In the genomic region with DNA sequence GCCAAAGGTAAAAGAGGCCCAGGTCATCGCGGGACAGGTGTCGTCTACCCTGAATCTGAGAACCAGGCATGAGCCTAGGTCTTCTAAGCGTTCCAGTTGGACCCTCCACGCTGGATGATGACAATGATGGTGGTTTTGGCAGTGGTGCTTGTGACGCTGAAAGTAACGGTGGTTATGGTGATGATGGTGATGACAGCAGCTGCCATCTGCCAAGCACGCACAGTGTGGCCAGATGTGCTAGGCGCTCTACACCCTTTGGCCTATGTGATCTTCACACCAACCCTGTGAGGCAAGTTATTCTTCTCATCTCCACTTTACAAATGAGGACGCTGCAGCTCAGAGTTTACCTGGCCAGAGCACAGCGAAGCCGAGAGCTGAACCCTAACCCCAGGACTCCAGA, we compare ENCODE assay signal across 12 cellular contexts.
DNase-seq lines count a peak whose midpoint lies in the region; ATAC-seq lines count a peak whose summit lies in the region.
"Had no signal": no experiment of that assay in that cellular context is flagged by ENCODE, and none has a peak within 500 bp of the region (broad histone marks: within the 10 kb centered on the region; RNA-seq: fewer than 3 reads in every experiment).

No MANE protein-coding gene starts in this region.

- H3K27me3 Mint-ChIP-seq in activated T-cell treated with anti-CD3 and anti-CD28 coated beads, Interleukin-2, amount 50 U/mL, for 24 hours, result no peaks in the 10 kb centered on the region
- H3K27me3 Mint-ChIP-seq in activated CD8-positive, alpha-beta T cell treated with anti-CD3 and anti-CD28 coated beads, Interleukin-2, amount 10 ng/mL, durations not matched to agents 7 days and 5 days (ENCODE audit: low read depth), result no peaks in the 10 kb centered on the region
- no peaks in the 10 kb centered on the region for H3K27me3 Mint-ChIP-seq in memory B cell

- DNase-seq in activated T-cell treated with anti-CD3 and anti-CD28 coated beads, Interleukin-2, amount 50 U/mL, for 24 hours, result no peak
- DNase-seq in activated T-cell treated with anti-CD3 and anti-CD28 coated beads for 4 hours, result no peak
- no peak for DNase-seq in activated CD8-positive, alpha-beta T cell treated with anti-CD3 and anti-CD28 coated beads, Interleukin-2, amount 10 ng/mL, durations not matched to agents 7 days and 5 days
- no peak for DNase-seq in memory B cell (ENCODE audit: low spot score in 2 of 2)
- DNase-seq in substantia nigra (lab: John Stamatoyannopoulos, UW), result no peak
- DNase-seq in head of caudate nucleus, result no peak
- no peak for DNase-seq in GM23248
- DNase-seq in stimulated activated CD4-positive, alpha-beta T cell treated with anti-CD3 and anti-CD28 coated beads, Interleukin-15, amount 100 ng/mL, for 24 hours, result no peak
- DNase-seq: NCI-H146, SW 1271 had no signal

- H3K4me1 Mint-ChIP-seq in activated T-cell treated with anti-CD3 and anti-CD28 coated beads, Interleukin-2, amount 50 U/mL, for 24 hours (ENCODE audit: low read depth), result peaks cover 95% of the 10 kb centered on the region
- H3K4me1 Mint-ChIP-seq in activated CD8-positive, alpha-beta T cell treated with anti-CD3 and anti-CD28 coated beads, Interleukin-2, amount 10 ng/mL, durations not matched to agents 7 days and 5 days (ENCODE audit: low read depth), result peaks cover 82% of the 10 kb centered on the region
- peaks cover 77% of the 10 kb centered on the region for H3K4me1 Mint-ChIP-seq in memory B cell

- no peaks in the 10 kb centered on the region for H3K9me2 ChIP-seq in GM23248 (ENCODE audit: insufficient read depth)

- in situ Hi-C loops in GM23248 (cut with MboI), result no loop called here

- POLR2A ChIA-PET in activated CD8-positive, alpha-beta T cell treated with anti-CD3 and anti-CD28 coated beads, Interleukin-2, amount 10 ng/mL, durations not matched to agents 7 days and 5 days (lab: Charles Lee), result interaction anchor here (0.7 to 1.0 kb wide), 2 partner anchors 39 to 91 kb away, joined by 3 read pairs; no protein-coding TSS in a partner anchor

- H3K4me3 Mint-ChIP-seq in activated T-cell treated with anti-CD3 and anti-CD28 coated beads, Interleukin-2, amount 50 U/mL, for 24 hours, result peak overlapping the region; percentile 32
- H3K4me3 Mint-ChIP-seq in activated CD8-positive, alpha-beta T cell treated with anti-CD3 and anti-CD28 coated beads, Interleukin-2, amount 10 ng/mL, durations not matched to agents 7 days and 5 days, result peak overlapping the region; percentile 67
- peak overlapping the region; percentile 30 for H3K4me3 Mint-ChIP-seq in memory B cell

- intact Hi-C loops in head of caudate nucleus (cut with DNase I), result no loop called here

- H3K79me2 ChIP-seq in GM23248 (ENCODE audit: insufficient read depth), result peaks cover 5% of the 10 kb centered on the region; the same call in 1 of the 2 replicates

- no peaks in the 10 kb centered on the region for H3K9me3 Mint-ChIP-seq in activated T-cell treated with anti-CD3 and anti-CD28 coated beads, Interleukin-2, amount 50 U/mL, for 24 hours
- no peaks in the 10 kb centered on the region for H3K9me3 Mint-ChIP-seq in activated CD8-positive, alpha-beta T cell treated with anti-CD3 and anti-CD28 coated beads, Interleukin-2, amount 10 ng/mL, durations not matched to agents 7 days and 5 days (ENCODE audit: insufficient read depth)
- no peaks in the 10 kb centered on the region for H3K9me3 Mint-ChIP-seq in memory B cell

- peak overlapping the region; percentile 66 for H3K27ac Mint-ChIP-seq in activated T-cell treated with anti-CD3 and anti-CD28 coated beads, Interleukin-2, amount 50 U/mL, for 24 hours
- H3K27ac Mint-ChIP-seq in activated CD8-positive, alpha-beta T cell treated with anti-CD3 and anti-CD28 coated beads, Interleukin-2, amount 10 ng/mL, durations not matched to agents 7 days and 5 days, result peak overlapping the region; percentile 84
- peak overlapping the region; percentile 96 for H3K27ac Mint-ChIP-seq in memory B cell

- peak overlapping the region; percentile 98 for H3K27ac ChIP-seq in substantia nigra (ENCODE audit: low read depth, low read length, poor library complexity, severe bottlenecking)
- no peak overlapping the region for H3K27ac ChIP-seq in GM23248

- no peak for ATAC-seq in activated CD8-positive, alpha-beta T cell treated with anti-CD3 and anti-CD28 coated beads, Interleukin-2, amount 10 ng/mL, durations not matched to agents 7 days and 5 days
- ATAC-seq in memory B cell (ENCODE audit: low read depth), result no peak
- ATAC-seq: left lung had no signal

- CTCF ChIA-PET in activated CD8-positive, alpha-beta T cell treated with anti-CD3 and anti-CD28 coated beads, Interleukin-2, amount 10 ng/mL, durations not matched to agents 7 days and 5 days (lab: Charles Lee), result interaction anchor here (1.1 to 5.5 kb wide), 8 partner anchors 10 to 92 kb away, joined by 3 to 63 read pairs (median 14); no protein-coding TSS in a partner anchor

- peaks cover 17% of the 10 kb centered on the region for H3K4me1 ChIP-seq in GM23248 (ENCODE audit: insufficient read depth)

- H3F3A ChIP-seq in GM23248 (ENCODE audit: insufficient read depth), result no peaks in the 10 kb centered on the region

- H2AFZ ChIP-seq in GM23248, result no peak overlapping the region

- H3K27me3 ChIP-seq in GM23248 (replicated peaks; ENCODE audit: insufficient read depth), result no peaks in the 10 kb centered on the region
- H3K27me3 ChIP-seq: left lung, right atrium auricular region had no signal

- H3K36me3 ChIP-seq in GM23248 (ENCODE audit: low read depth), result no peaks in the 10 kb centered on the region
- H3K36me3 ChIP-seq: right atrium auricular region had no signal

- H3K4me3 ChIP-seq in GM23248, result no peak overlapping the region
- H3K4me3 ChIP-seq: left lung, right atrium auricular region had no signal

- peaks cover 3% of the 10 kb centered on the region for H3K36me3 Mint-ChIP-seq in activated T-cell treated with anti-CD3 and anti-CD28 coated beads, Interleukin-2, amount 50 U/mL, for 24 hours (ENCODE audit: low read depth)
- peaks cover 19% of the 10 kb centered on the region for H3K36me3 Mint-ChIP-seq in activated CD8-positive, alpha-beta T cell treated with anti-CD3 and anti-CD28 coated beads, Interleukin-2, amount 10 ng/mL, durations not matched to agents 7 days and 5 days (ENCODE audit: low read depth)
- peaks cover 5% of the 10 kb centered on the region for H3K36me3 Mint-ChIP-seq in memory B cell

- no peaks in the 10 kb centered on the region for H3K9me3 ChIP-seq in GM23248 (ENCODE audit: low read depth)
- H3K9me3 ChIP-seq: left lung, right atrium auricular region had no signal

- H4K20me1 ChIP-seq in GM23248 (ENCODE audit: insufficient read depth), result no peaks in the 10 kb centered on the region

- H3K9ac ChIP-seq in GM23248, result no peak overlapping the region

- no peak overlapping the region for H3K4me2 ChIP-seq in GM23248 (ENCODE audit: unreplicated experiment)

- 88 to 89% methylated on average over 12 of the region's 12 CpGs for whole genome bisulfite sequencing in GM23248 (ENCODE audit: low coverage in 1 of 2, low lambda C conversion rate in 2 of 2, missing lambda C conversion rate in 2 of 2), 2 experiments
